8 cellular contexts compared by ENCODE assay signal in the genomic region with DNA sequence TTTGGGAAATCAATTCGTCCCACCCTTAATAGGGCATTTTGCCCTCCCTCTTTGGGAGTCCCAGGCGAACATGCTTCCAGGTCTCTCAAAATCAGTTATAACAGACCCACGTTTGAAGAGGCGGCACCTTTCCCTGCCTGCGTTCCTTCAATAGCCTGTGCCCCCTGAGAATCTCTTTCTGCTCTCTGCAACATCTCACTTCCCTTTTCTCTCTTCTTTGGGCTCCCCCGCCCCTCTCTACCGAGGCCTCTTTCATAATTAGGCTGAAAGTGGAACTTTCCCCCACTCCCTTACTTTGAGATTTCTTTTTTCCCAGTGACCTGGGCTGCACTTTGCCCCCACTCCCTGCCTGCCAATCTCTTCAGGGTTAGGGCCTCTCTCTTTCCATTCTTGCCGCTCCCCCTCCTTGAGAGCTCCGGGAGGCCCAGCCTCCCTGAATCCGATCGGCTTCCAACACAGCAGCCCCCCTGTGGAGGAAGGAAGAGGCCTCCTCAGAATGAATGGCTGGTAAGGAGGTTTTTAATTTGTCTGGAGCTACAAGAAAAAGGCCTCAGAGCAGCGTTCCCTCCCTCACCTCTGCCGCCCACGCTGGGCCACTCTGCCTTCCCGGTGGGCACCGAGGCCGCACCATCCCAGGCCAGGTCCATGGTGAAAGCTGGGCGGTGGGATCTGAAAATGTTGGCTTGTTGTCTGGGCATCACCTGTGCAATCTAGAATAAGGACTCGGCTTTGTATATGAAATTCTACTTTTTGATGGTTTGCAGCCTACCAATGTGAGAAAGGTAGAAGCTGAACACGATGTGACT.
A peak's percentile ranks its signal among the peaks of the same experiment; 100 is the strongest.
DNase-seq lines count a peak whose midpoint lies in the region; ATAC-seq and TF ChIP-seq lines count a peak whose summit lies in the region.

No MANE protein-coding gene starts in this region.

- peak overlapping the region; percentile 74 for H3K4me3 Mint-ChIP-seq in memory B cell

- no peak overlapping the region for H3K4me3 ChIP-seq in dorsolateral prefrontal cortex

- TF ChIP-seq CTCF in dorsolateral prefrontal cortex (IDR thresholded peaks at IDR 0.05 in 54 of 56, conservative IDR thresholded peaks at IDR 0.05 in 2 of 56; ENCODE audit: low read depth in 1 of 56, partially characterized antibody in 56 of 56) = no peak

- intact Hi-C loops in dorsolateral prefrontal cortex (cut with DNase I) = no loop called here
- intact Hi-C loops in left cardiac atrium (cut with DNase I) = no loop called here

- peaks cover 9% of the 10 kb centered on the region for H3K36me3 Mint-ChIP-seq in memory B cell

- peaks cover 0 to 3% (median 0%) of the 10 kb centered on the region in 45 donors for H3K27me3 ChIP-seq in dorsolateral prefrontal cortex

- DNase-seq in MV-4-11 (lab: John Stamatoyannopoulos, UW) = peak; percentile 86
- peak; percentile 56 to 68 for DNase-seq in memory B cell (ENCODE audit: low spot score in 2 of 2)
- DNase-seq in NCI-H510A treated with DMSO at 0.1 percent for 48 hours (lab: John Stamatoyannopoulos, UW) = no peak
- DNase-seq in dorsolateral prefrontal cortex = no peak
- no peak for DNase-seq in left cardiac atrium

- H3K4me1 Mint-ChIP-seq in memory B cell = peaks cover 16% of the 10 kb centered on the region

- ATAC-seq in GM18519 (IDR thresholded peaks at IDR 0.05; ENCODE audit: low FRiP score, unreplicated experiment) (peak; percentile 77), HG02588 (IDR thresholded peaks at IDR 0.05; ENCODE audit: unreplicated experiment) (peak; percentile 97), memory B cell (ENCODE audit: low read depth) (peak; percentile 98), esophagus mucosa (no peak), left cardiac atrium (no peak)

- no peaks in the 10 kb centered on the region for H3K27me3 Mint-ChIP-seq in memory B cell

- peaks cover 3% of the 10 kb centered on the region for H3K9me3 Mint-ChIP-seq in memory B cell

- peak overlapping the region; percentile 21 for H3K27ac Mint-ChIP-seq in memory B cell

- H3K27ac ChIP-seq in dorsolateral prefrontal cortex = no peak overlapping the region

Comparison
In these comparisons a context has a peak if more than half of its experiments do, and no peak if none do; other contexts are left out.
1. ATAC-seq: peak in GM18519 (single experiment), HG02588 (single experiment) and memory B cell (single experiment); none in esophagus mucosa (single experiment) and left cardiac atrium (0 of 2).
2. DNase-seq: peak in MV-4-11 (single experiment) and memory B cell (2 of 2); none in NCI-H510A treated with DMSO at 0.1 percent for 48 hours (single experiment), dorsolateral prefrontal cortex (0 of 10) and left cardiac atrium (single experiment).